9 cellular contexts compared by ENCODE assay signal in genomic region chr1:161304927-161305871, GRCh38. TPM values are rescaled to one million over a fixed set of nuclear protein-coding genes. Genes with fewer than 3 reads are reported as not detected.
DNase-seq lines count a peak whose midpoint lies in the region; ATAC-seq and TF ChIP-seq lines count a peak whose summit lies in the region.
"Had no signal": no experiment of that assay in that cellular context is flagged by ENCODE, and none has a peak within 500 bp of the region (broad histone marks: within the 10 kb centered on the region; RNA-seq: fewer than 3 reads in every experiment).

No MANE protein-coding gene starts in this region.

- peak overlapping the region; percentile 94 for H2AFZ ChIP-seq in GM23248

- H3K27me3 ChIP-seq in GM23248 (replicated peaks; ENCODE audit: insufficient read depth) (no peaks in the 10 kb centered on the region), left ventricle myocardium inferior (ENCODE audit: low read depth) (peaks cover 6% of the 10 kb centered on the region), skeletal muscle tissue (ENCODE audit: control insufficient read depth in 3 of 3, insufficient read depth in 3 of 3, low read length in 3 of 3) (peaks cover 0 to 8% (median 0%) of the 10 kb centered on the region in 3 donors)

- H3K79me2 ChIP-seq in GM23248 (ENCODE audit: insufficient read depth), result no peaks in the 10 kb centered on the region; the same call in 1 of the 2 replicates

- CTCF ChIA-PET in activated CD4-positive, alpha-beta memory T cell treated with anti-CD3 and anti-CD28 coated beads for 36 hours (lab: Charles Lee), result interaction anchor here (0.8 to 4.4 kb wide), 10 partner anchors 14 to 102 kb away, joined by 3 to 26 read pairs (median 6); partner anchors contain the start of gene TOMM40L

- DNase-seq in GM23248, result no peak
- DNase-seq in activated CD4-positive, alpha-beta memory T cell treated with anti-CD3 and anti-CD28 coated beads for 36 hours, result peak; percentile 19
- DNase-seq in left ventricle myocardium inferior, result no peak
- no peak for DNase-seq in activated effector memory CD4-positive, alpha-beta T cell treated with anti-CD3 and anti-CD28 coated beads, Interleukin-2, amount 50 U/mL, for 16 hours
- DNase-seq in NCI-H1092 (lab: John Stamatoyannopoulos, UW), result no peak
- DNase-seq in activated effector memory CD4-positive, alpha-beta T cell treated with Interleukin-2 at 50 U/mL for 16 hours, result no peak

- POLR2A ChIA-PET in activated CD4-positive, alpha-beta memory T cell treated with anti-CD3 and anti-CD28 coated beads for 36 hours (lab: Charles Lee), result interaction anchor here (0.5 to 2.5 kb wide), 5 partner anchors 9 to 96 kb away, joined by 3 to 13 read pairs (median 3); partner anchors contain the start of genes PCP4L1 and SDHC

- H3K9ac ChIP-seq in GM23248 (peak overlapping the region; percentile 81), skeletal muscle tissue (ENCODE audit: low read depth in 1 of 3, low read length in 3 of 3) (peak overlapping the region in 2 of 3 donors; percentile 34 to 68)

- H3K27ac ChIP-seq in GM23248, result no peak overlapping the region
- peak overlapping the region; percentile 69 for H3K27ac ChIP-seq in left ventricle myocardium inferior (replicated peaks)
- no peak overlapping the region for H3K27ac ChIP-seq in skeletal muscle tissue (ENCODE audit: low read depth, low read length)

- TF ChIP-seq CTCF in left ventricle myocardium inferior (IDR thresholded peaks at IDR 0.05; ENCODE audit: borderline replicate concordance), result no peak

- intact Hi-C loops in activated CD4-positive, alpha-beta memory T cell treated with anti-CD3 and anti-CD28 coated beads for 36 hours (cut with micrococcal nuclease), result no loop called here
- intact Hi-C loops in left ventricle myocardium inferior (cut with micrococcal nuclease), result no loop called here

- H3K4me3 ChIP-seq in GM23248, result peak overlapping the region; percentile 76
- H3K4me3 ChIP-seq in left ventricle myocardium inferior, result peak overlapping the region; percentile 85
- peak overlapping the region; percentile 58 to 70 (median 67) for H3K4me3 ChIP-seq in skeletal muscle tissue (ENCODE audit: low read length in 3 of 3)

- in situ Hi-C loops in GM23248 (cut with MboI), result no loop called here

- H3K4me1 ChIP-seq in GM23248 (ENCODE audit: insufficient read depth) (no peaks in the 10 kb centered on the region), left ventricle myocardium inferior (peaks cover 37% of the 10 kb centered on the region), skeletal muscle tissue (ENCODE audit: control insufficient read depth in 3 of 3, insufficient read depth in 3 of 3, low read length in 3 of 3) (peaks cover 6 to 12% (median 10%) of the 10 kb centered on the region in 3 donors)

- peak overlapping the region; percentile 78 for H3K27ac Mint-ChIP-seq in activated CD4-positive, alpha-beta memory T cell treated with anti-CD3 and anti-CD28 coated beads for 36 hours

- H3K9me3 ChIP-seq in GM23248 (ENCODE audit: low read depth), result no peaks in the 10 kb centered on the region
- no peaks in the 10 kb centered on the region for H3K9me3 ChIP-seq in left ventricle myocardium inferior (replicated peaks)
- H3K9me3 ChIP-seq in skeletal muscle tissue (ENCODE audit: control insufficient read depth in 3 of 3, low read length in 3 of 3), result no peaks in the 10 kb centered on the region

- peak overlapping the region; percentile 89 for H3K4me3 Mint-ChIP-seq in activated CD4-positive, alpha-beta memory T cell treated with anti-CD3 and anti-CD28 coated beads for 36 hours

- no peaks in the 10 kb centered on the region for H3K36me3 Mint-ChIP-seq in activated CD4-positive, alpha-beta memory T cell treated with anti-CD3 and anti-CD28 coated beads for 36 hours

- no peaks in the 10 kb centered on the region for H3K9me2 ChIP-seq in GM23248 (ENCODE audit: insufficient read depth)

- H3F3A ChIP-seq in GM23248 (ENCODE audit: insufficient read depth), result peaks cover 6% of the 10 kb centered on the region; the same call in 1 of the 2 replicates

- 17 to 54% methylated on average over 4 to 18 of the region's 18 CpGs for WGBS in GM23248 (ENCODE audit: low coverage in 1 of 2, low lambda C conversion rate in 2 of 2, missing lambda C conversion rate in 2 of 2), 2 experiments

- H3K4me2 ChIP-seq in GM23248 (ENCODE audit: unreplicated experiment), result peak overlapping the region; percentile 75

- peaks cover 31% of the 10 kb centered on the region for H3K4me1 Mint-ChIP-seq in activated CD4-positive, alpha-beta memory T cell treated with anti-CD3 and anti-CD28 coated beads for 36 hours (ENCODE audit: low read depth)

- no peak for ATAC-seq in HG03280 (IDR thresholded peaks at IDR 0.05; ENCODE audit: unreplicated experiment)

- no peaks in the 10 kb centered on the region for H3K27me3 Mint-ChIP-seq in activated CD4-positive, alpha-beta memory T cell treated with anti-CD3 and anti-CD28 coated beads for 36 hours

- H4K20me1 ChIP-seq in GM23248 (ENCODE audit: insufficient read depth), result no peaks in the 10 kb centered on the region

- no peaks in the 10 kb centered on the region for H3K9me3 Mint-ChIP-seq in activated CD4-positive, alpha-beta memory T cell treated with anti-CD3 and anti-CD28 coated beads for 36 hours

- H3K36me3 ChIP-seq in GM23248 (ENCODE audit: low read depth) (no peaks in the 10 kb centered on the region), left ventricle myocardium inferior (no peaks in the 10 kb centered on the region), skeletal muscle tissue (ENCODE audit: control insufficient read depth in 3 of 3, insufficient read depth in 3 of 3, low read length in 3 of 3) (no peaks in the 10 kb centered on the region)

RNA-seq across cellular contexts. Expression of gene MPZ, which starts 4.6 kb away (rescaled TPM):
- total RNA-seq in GM23248 (2014; rRNA removed; shearing (Covaris generic)), result 0.11 TPM in 1 of 2 replicates, not detected in the other
- polyA plus RNA-seq in GM23248 (2016; fragmentation: Nextera tagmentation; extraction: Ambion mirVana), result not detected in 2 replicates
- 1 to 10 TPM; 3.7 to 5.8 TPM for total RNA-seq in activated CD4-positive, alpha-beta memory T cell treated with anti-CD3 and anti-CD28 coated beads for 36 hours
- total RNA-seq in left ventricle myocardium inferior (3.5 TPM), skeletal muscle tissue (63.7 TPM)

RNA-seq across cellular contexts. Expression of gene SDHC, which starts 9.0 kb away (rescaled TPM):
- total RNA-seq in GM23248 (2014; rRNA removed; shearing (Covaris generic)), result 17.4 and 39.2 TPM in 2 replicates
- polyA plus RNA-seq in GM23248 (2016; fragmentation: Nextera tagmentation; extraction: Ambion mirVana), result 175 and 211 TPM in 2 replicates
- total RNA-seq in activated CD4-positive, alpha-beta memory T cell treated with anti-CD3 and anti-CD28 coated beads for 36 hours, result 100 to 1,000 TPM; 212 to 215 TPM
- total RNA-seq in left ventricle myocardium inferior (393 TPM), skeletal muscle tissue (18.3 TPM)

RNA-seq across cellular contexts. Expression of gene PCP4L1, which starts 46.7 kb away (rescaled TPM):
- not detected in 2 replicates for total RNA-seq in GM23248 (2014; rRNA removed; shearing (Covaris generic))
- not detected in 2 replicates for polyA plus RNA-seq in GM23248 (2016; fragmentation: Nextera tagmentation; extraction: Ambion mirVana)
- under 1 TPM in 1 of 2 experiments, not detected in 1; 0.22 TPM for total RNA-seq in activated CD4-positive, alpha-beta memory T cell treated with anti-CD3 and anti-CD28 coated beads for 36 hours
- not detected for total RNA-seq in left ventricle myocardium inferior
- 0.52 TPM for total RNA-seq in skeletal muscle tissue
- total RNA-seq: M059J had no signal
